Comparison of ENCODE assay signal across 2 cellular contexts in genomic region chr9:97944612-97945011, GRCh38.
A peak's percentile ranks its signal among the peaks of the same experiment; 100 is the strongest.
TF ChIP-seq lines count a peak whose summit lies in the region.

No MANE protein-coding gene starts in this region.

TF ChIP-seq in HepG2, 621 proteins besides CTCF, POLR2A, EP300 and RAD21:
- TF ChIP-seq CREB1 (IDR thresholded peaks at IDR 0.05): peak; percentile 60
- TF ChIP-seq CREB1 (CRISPR knock-in tag; IDR thresholded peaks at IDR 0.05): no peak
- TF ChIP-seq ZNF124 (CRISPR knock-in tag; IDR thresholded peaks at IDR 0.05): no peak

TF ChIP-seq in K562, 482 proteins besides CTCF, POLR2A, EP300 and RAD21 (continues in another document):
- no peak for TF ChIP-seq NR2C2 (CRISPR knock-in tag; IDR thresholded peaks at IDR 0.05)
- no peak for TF ChIP-seq NR2C2 (tag; IDR thresholded peaks at IDR 0.05)
- TF ChIP-seq ARNT (IDR thresholded peaks at IDR 0.05): peak in 1 of 2 experiments; percentile 29; a peak in 1 of 4 replicates
- no peak for TF ChIP-seq TSC22D4 (tag; IDR thresholded peaks at IDR 0.05)
- peak; percentile 73 for TF ChIP-seq SOX6 (IDR thresholded peaks at IDR 0.05)
- no peak for TF ChIP-seq MECOM (CRISPR knock-in tag; IDR thresholded peaks at IDR 0.05)
- TF ChIP-seq ATF1 (CRISPR knock-in tag; IDR thresholded peaks at IDR 0.05): no peak
- peak; percentile 60 for TF ChIP-seq ATF1 (tag; IDR thresholded peaks at IDR 0.05)
- peak; percentile 80 for TF ChIP-seq TEAD4 (IDR thresholded peaks at IDR 0.05; ENCODE audit: low read length)
- no peak for TF ChIP-seq TEAD4 (CRISPR knock-in tag; IDR thresholded peaks at IDR 0.05; ENCODE audit: borderline replicate concordance)
- TF ChIP-seq DPF2 (IDR thresholded peaks at IDR 0.05): peak; percentile 80
- no peak for TF ChIP-seq IRF2 (CRISPR knock-in tag; IDR thresholded peaks at IDR 0.05)
- TF ChIP-seq CBX3 (IDR thresholded peaks at IDR 0.05; ENCODE audit: borderline replicate concordance in 1 of 2, low read length in 2 of 2): 0 out of 3 replicates have a peak, but pooled peaks of 1 of the 2 experiments have one; percentile 5
- TF ChIP-seq, protein P1, sequence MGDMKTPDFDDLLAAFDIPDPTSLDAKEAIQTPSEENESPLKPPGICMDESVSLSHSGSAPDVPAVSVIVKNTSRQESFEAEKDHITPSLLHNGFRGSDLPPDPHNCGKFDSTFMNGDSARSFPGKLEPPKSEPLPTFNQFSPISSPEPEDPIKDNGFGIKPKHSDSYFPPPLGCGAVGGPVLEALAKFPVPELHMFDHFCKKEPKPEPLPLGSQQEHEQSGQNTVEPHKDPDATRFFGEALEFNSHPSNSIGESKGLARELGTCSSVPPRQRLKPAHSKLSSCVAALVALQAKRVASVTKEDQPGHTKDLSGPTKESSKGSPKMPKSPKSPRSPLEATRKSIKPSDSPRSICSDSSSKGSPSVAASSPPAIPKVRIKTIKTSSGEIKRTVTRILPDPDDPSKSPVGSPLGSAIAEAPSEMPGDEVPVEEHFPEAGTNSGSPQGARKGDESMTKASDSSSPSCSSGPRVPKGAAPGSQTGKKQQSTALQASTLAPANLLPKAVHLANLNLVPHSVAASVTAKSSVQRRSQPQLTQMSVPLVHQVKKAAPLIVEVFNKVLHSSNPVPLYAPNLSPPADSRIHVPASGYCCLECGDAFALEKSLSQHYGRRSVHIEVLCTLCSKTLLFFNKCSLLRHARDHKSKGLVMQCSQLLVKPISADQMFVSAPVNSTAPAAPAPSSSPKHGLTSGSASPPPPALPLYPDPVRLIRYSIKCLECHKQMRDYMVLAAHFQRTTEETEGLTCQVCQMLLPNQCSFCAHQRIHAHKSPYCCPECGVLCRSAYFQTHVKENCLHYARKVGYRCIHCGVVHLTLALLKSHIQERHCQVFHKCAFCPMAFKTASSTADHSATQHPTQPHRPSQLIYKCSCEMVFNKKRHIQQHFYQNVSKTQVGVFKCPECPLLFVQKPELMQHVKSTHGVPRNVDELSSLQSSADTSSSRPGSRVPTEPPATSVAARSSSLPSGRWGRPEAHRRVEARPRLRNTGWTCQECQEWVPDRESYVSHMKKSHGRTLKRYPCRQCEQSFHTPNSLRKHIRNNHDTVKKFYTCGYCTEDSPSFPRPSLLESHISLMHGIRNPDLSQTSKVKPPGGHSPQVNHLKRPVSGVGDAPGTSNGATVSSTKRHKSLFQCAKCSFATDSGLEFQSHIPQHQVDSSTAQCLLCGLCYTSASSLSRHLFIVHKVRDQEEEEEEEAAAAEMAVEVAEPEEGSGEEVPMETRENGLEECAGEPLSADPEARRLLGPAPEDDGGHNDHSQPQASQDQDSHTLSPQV (IDR thresholded peaks at IDR 0.05): 0 out of 2 replicates have a peak, but pooled peaks have one; percentile 55
- TF ChIP-seq, protein P2, sequence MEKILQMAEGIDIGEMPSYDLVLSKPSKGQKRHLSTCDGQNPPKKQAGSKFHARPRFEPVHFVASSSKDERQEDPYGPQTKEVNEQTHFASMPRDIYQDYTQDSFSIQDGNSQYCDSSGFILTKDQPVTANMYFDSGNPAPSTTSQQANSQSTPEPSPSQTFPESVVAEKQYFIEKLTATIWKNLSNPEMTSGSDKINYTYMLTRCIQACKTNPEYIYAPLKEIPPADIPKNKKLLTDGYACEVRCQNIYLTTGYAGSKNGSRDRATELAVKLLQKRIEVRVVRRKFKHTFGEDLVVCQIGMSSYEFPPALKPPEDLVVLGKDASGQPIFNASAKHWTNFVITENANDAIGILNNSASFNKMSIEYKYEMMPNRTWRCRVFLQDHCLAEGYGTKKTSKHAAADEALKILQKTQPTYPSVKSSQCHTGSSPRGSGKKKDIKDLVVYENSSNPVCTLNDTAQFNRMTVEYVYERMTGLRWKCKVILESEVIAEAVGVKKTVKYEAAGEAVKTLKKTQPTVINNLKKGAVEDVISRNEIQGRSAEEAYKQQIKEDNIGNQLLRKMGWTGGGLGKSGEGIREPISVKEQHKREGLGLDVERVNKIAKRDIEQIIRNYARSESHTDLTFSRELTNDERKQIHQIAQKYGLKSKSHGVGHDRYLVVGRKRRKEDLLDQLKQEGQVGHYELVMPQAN (IDR thresholded peaks at IDR 0.05; ENCODE audit: borderline replicate concordance): no peak
- TF ChIP-seq TAL1 (IDR thresholded peaks at IDR 0.05): peak; percentile 67
- no peak for TF ChIP-seq TFE3 (CRISPR knock-in tag; IDR thresholded peaks at IDR 0.05)
- 0 out of 4 replicates have a peak, but pooled peaks of 1 of the 2 experiments have one; percentile 31 for TF ChIP-seq TRIM24 (IDR thresholded peaks at IDR 0.05)
- TF ChIP-seq HBP1 (CRISPR knock-in tag; IDR thresholded peaks at IDR 0.05): no peak
- TF ChIP-seq HDAC2 (IDR thresholded peaks at IDR 0.05): peak; percentile 31; the same call in 1 of the 2 replicates
- TF ChIP-seq ZKSCAN8 (CRISPR knock-in tag; IDR thresholded peaks at IDR 0.05): no peak
- TF ChIP-seq MYC (IDR thresholded peaks at IDR 0.05; ENCODE audit: low read depth, low read length): no peak
- TF ChIP-seq MYC (CRISPR knock-in tag; IDR thresholded peaks at IDR 0.05; ENCODE audit: borderline replicate concordance, low read depth): no peak
- TF ChIP-seq JUND (IDR thresholded peaks at IDR 0.05; ENCODE audit: borderline replicate concordance, low read depth, low read length): peak; percentile 34; the same call in 1 of the 2 replicates
- no peak; the same call in 2 of the 3 replicates for TF ChIP-seq JUND (tag; IDR thresholded peaks at IDR 0.05; ENCODE audit: borderline replicate concordance, low read depth, low read length)
- peak in 1 of 2 experiments; percentile 53; a peak in 1 of 4 replicates for TF ChIP-seq HDAC1 (IDR thresholded peaks at IDR 0.05)
- TF ChIP-seq EHMT2 (IDR thresholded peaks at IDR 0.05): 0 out of 2 replicates have a peak, but pooled peaks have one; percentile 15
- TF ChIP-seq ARID1B (IDR thresholded peaks at IDR 0.05): peak; percentile 79
- TF ChIP-seq CTCFL (IDR thresholded peaks at IDR 0.05; ENCODE audit: borderline replicate concordance, insufficient read depth, low read depth, low read length, poor library complexity, severe bottlenecking): no peak
- TF ChIP-seq ATF3 (IDR thresholded peaks at IDR 0.05): peak; percentile 55
- no peak for TF ChIP-seq ATF3 (CRISPR knock-in tag; conservative IDR thresholded peaks at IDR 0.05)
- TF ChIP-seq MTA2 (IDR thresholded peaks at IDR 0.05; ENCODE audit: low read depth): peak; percentile 53
- no peak for TF ChIP-seq XRCC4 (IDR thresholded peaks at IDR 0.05; ENCODE audit: extremely low read depth, insufficient read depth, insufficient read length)
- TF ChIP-seq RCOR1 (IDR thresholded peaks at IDR 0.05; ENCODE audit: borderline replicate concordance in 1 of 2, low read depth in 2 of 2, low read length in 2 of 2): 0 out of 4 replicates have a peak, but pooled peaks of 1 of the 2 experiments have one; percentile 25
- TF ChIP-seq NFATC3 (IDR thresholded peaks at IDR 0.05): 0 out of 2 replicates have a peak, but pooled peaks have one; percentile 29
- peak; percentile 89 for TF ChIP-seq TCF7 (IDR thresholded peaks at IDR 0.05; ENCODE audit: borderline replicate concordance)
- TF ChIP-seq TCF3 (CRISPR knock-in tag; IDR thresholded peaks at IDR 0.05): peak; percentile 56
- no peak for TF ChIP-seq CBFB (CRISPR knock-in tag; IDR thresholded peaks at IDR 0.05)
- no peak for TF ChIP-seq E2F3 (CRISPR knock-in tag; IDR thresholded peaks at IDR 0.05)
- no peak for TF ChIP-seq HEY1 (CRISPR knock-in tag; IDR thresholded peaks at IDR 0.05; ENCODE audit: borderline replicate concordance)
- TF ChIP-seq ZNF143 (CRISPR knock-in tag; IDR thresholded peaks at IDR 0.05): no peak
- peak in 1 of 3 experiments; percentile 18; a peak in 1 of 6 replicates for TF ChIP-seq ZBTB11 (CRISPR knock-in tag; IDR thresholded peaks at IDR 0.05)
- TF ChIP-seq, protein P3, sequence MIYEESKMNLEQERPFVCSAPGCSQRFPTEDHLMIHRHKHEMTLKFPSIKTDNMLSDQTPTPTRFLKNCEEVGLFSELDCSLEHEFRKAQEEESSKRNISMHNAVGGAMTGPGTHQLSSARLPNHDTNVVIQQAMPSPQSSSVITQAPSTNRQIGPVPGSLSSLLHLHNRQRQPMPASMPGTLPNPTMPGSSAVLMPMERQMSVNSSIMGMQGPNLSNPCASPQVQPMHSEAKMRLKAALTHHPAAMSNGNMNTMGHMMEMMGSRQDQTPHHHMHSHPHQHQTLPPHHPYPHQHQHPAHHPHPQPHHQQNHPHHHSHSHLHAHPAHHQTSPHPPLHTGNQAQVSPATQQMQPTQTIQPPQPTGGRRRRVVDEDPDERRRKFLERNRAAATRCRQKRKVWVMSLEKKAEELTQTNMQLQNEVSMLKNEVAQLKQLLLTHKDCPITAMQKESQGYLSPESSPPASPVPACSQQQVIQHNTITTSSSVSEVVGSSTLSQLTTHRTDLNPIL (CRISPR knock-in tag; IDR thresholded peaks at IDR 0.05): no peak
- TF ChIP-seq NCOR1 (IDR thresholded peaks at IDR 0.05): peak; percentile 44
- TF ChIP-seq LEF1 (IDR thresholded peaks at IDR 0.05): peak; percentile 86
- peak; percentile 54; the same call in 1 of the 2 replicates for TF ChIP-seq SMARCE1 (IDR thresholded peaks at IDR 0.05)
- 0 out of 2 replicates have a peak, but pooled peaks have one; percentile 16 for TF ChIP-seq FOXM1 (IDR thresholded peaks at IDR 0.05; ENCODE audit: low read depth)
- no peak for TF ChIP-seq FOXM1 (CRISPR knock-in tag; IDR thresholded peaks at IDR 0.05; ENCODE audit: low read depth)
- TF ChIP-seq CREB1 (IDR thresholded peaks at IDR 0.05): 0 out of 2 replicates have a peak, but pooled peaks have one; percentile 22
- 0 out of 2 replicates have a peak, but pooled peaks have one; percentile 27 for TF ChIP-seq CREB1 (CRISPR knock-in tag; IDR thresholded peaks at IDR 0.05)
